27 cellular contexts compared by ENCODE assay signal in the genomic region with DNA sequence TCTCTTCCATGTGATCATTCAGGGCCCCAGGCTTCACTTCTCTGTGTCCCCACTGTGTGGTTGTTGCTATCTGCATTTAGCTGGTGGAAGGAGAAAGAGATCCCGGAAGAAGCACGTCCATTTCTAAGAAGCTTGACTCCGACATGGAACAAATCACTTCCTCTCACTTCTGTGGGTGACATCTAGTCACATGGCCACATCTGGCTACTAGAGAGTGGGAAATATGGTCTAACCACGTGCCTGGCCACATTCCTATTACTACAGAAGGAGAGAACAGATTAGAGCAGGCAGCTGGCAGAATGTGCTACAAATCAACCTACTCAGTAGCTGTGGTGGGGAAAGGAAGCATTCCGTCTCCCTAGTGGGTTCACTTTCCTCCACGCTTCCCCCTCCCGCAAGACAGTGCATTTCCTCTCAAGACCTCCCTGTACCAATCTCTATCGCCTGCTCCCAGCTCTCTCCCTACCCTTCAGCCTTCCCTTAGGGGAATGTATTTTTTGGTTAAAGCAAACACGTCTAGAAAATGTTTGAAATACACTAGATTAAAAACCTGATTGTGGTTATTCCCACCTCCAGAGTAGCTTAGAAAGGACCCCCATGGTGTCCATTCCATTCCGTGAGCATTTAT. TPM values are rescaled to one million over a fixed set of nuclear protein-coding genes. Genes with fewer than 3 reads are reported as not detected.
DNase-seq lines count a peak whose midpoint lies in the region; ATAC-seq, FAIRE-seq and TF ChIP-seq lines count a peak whose summit lies in the region.
"Had no signal": no experiment of that assay in that cellular context is flagged by ENCODE, and none has a peak within 500 bp of the region (broad histone marks: within the 10 kb centered on the region; RNA-seq: fewer than 3 reads in every experiment).

No MANE protein-coding gene starts in this region.

- no peaks in the 10 kb centered on the region for H3K27me3 ChIP-seq in A673 (replicated peaks; ENCODE audit: insufficient read depth, low read depth, low read length, poor library complexity)
- H3K27me3 ChIP-seq: body of pancreas, vagina had no signal

- no peak overlapping the region for H3K4me3 Mint-ChIP-seq in T-cell
- H3K4me3 Mint-ChIP-seq in activated CD4-positive, alpha-beta T cell treated with anti-CD3 and anti-CD28 coated beads for 36 hours = no peak overlapping the region
- H3K4me3 Mint-ChIP-seq: activated CD4-positive, alpha-beta T cell treated with anti-CD3 and anti-CD28 coated beads, Interleukin-2, amount 10 ng/mL, durations not matched to agents 24 days and 14 days; activated naive CD8-positive, alpha-beta T cell treated with anti-CD3 and anti-CD28 coated beads, Interleukin-2, amount 10 ng/mL, durations not matched to agents 7 days and 5 days had no signal

- peak overlapping the region; percentile 72 for H3K27ac ChIP-seq in A673 (ENCODE audit: low read depth, low read length, poor library complexity, severe bottlenecking)
- H3K27ac ChIP-seq: A549, body of pancreas, neutrophil, PC-9, vagina had no signal

- no peak overlapping the region for H3K4me3 ChIP-seq in A673 (ENCODE audit: low read depth, low read length, poor library complexity, severe bottlenecking)
- H3K4me3 ChIP-seq: A549, body of pancreas, mucosa of descending colon, PC-9, vagina had no signal

- peaks cover 41 to 60% of the 10 kb centered on the region in 2 donors for H3K27me3 Mint-ChIP-seq in T-cell
- peaks cover 37% of the 10 kb centered on the region for H3K27me3 Mint-ChIP-seq in activated CD4-positive, alpha-beta T cell treated with anti-CD3 and anti-CD28 coated beads for 36 hours

- FAIRE-seq in GM19239 (lab: Jason Lieb, UNC) = peak; percentile 66
- FAIRE-seq: A549, colon had no signal

- peaks cover 4% of the 10 kb centered on the region for H3K9me3 ChIP-seq in A673 (ENCODE audit: low read depth, low read length, poor library complexity, severe bottlenecking)
- H3K9me3 ChIP-seq: body of pancreas, mucosa of descending colon, neutrophil, vagina had no signal

- no peak for ATAC-seq in T-cell (replicated peaks in 1 of 4)
- ATAC-seq in activated CD4-positive, alpha-beta T cell treated with anti-CD3 and anti-CD28 coated beads for 36 hours = no peak
- ATAC-seq: A549, body of pancreas, left ventricle myocardium superior, mucosa of descending colon had no signal

- DNase-seq in A673 (ENCODE audit: low spot score) = no peak
- DNase-seq in GM19239 (ENCODE audit: insufficient read length, low spot score) = no peak
- peak; percentile 28 for DNase-seq in astrocyte of the hippocampus (ENCODE audit: low read depth, low spot score)
- peak; percentile 21 for DNase-seq in midbrain (lab: John Stamatoyannopoulos, UW)
- no peak for DNase-seq in KBM-7
- DNase-seq in T-cell = no peak
- no peak for DNase-seq in NCI-H1930 (lab: John Stamatoyannopoulos, UW)
- no peak for DNase-seq in activated CD4-positive, alpha-beta T cell treated with anti-CD3 and anti-CD28 coated beads for 36 hours
- DNase-seq: activated CD4-positive, alpha-beta T cell treated with anti-CD3 and anti-CD28 coated beads, Interleukin-2, amount 10 ng/mL, durations not matched to agents 24 days and 14 days; activated naive CD8-positive, alpha-beta T cell treated with anti-CD3 and anti-CD28 coated beads, Interleukin-2, amount 10 ng/mL, durations not matched to agents 7 days and 5 days; body of pancreas; DMS79; HCEC 1CT; left ventricle myocardium superior; mucosa of descending colon; NCI-H1417 treated with DMSO at 0.1 percent for 48 hours; NCI-H526 treated with DMSO at 0.1 percent for 48 hours; PC-9; SHP77 treated with DMSO at 0.1 percent for 48 hours; stimulated activated CD4-positive, alpha-beta T cell treated with anti-CD3 and anti-CD28 coated beads, Interleukin-4, amount 100 ng/mL, for 24 hours had no signal

- intact Hi-C loops in A673 (cut with micrococcal nuclease; ENCODE audit: unreplicated experiment) = no loop called here
- intact Hi-C loops in activated CD4-positive, alpha-beta T cell treated with anti-CD3 and anti-CD28 coated beads for 36 hours (cut with DNase I, micrococcal nuclease) = no loop called here

- H3K4me1 ChIP-seq in A673 (ENCODE audit: insufficient read depth, low read length, poor library complexity, severe bottlenecking) = peaks cover 44% of the 10 kb centered on the region
- H3K4me1 ChIP-seq: A549, body of pancreas, vagina had no signal

- H3K4me1 Mint-ChIP-seq in T-cell = peaks cover 0 to 2% (median 0%) of the 10 kb centered on the region in 3 donors
- H3K4me1 Mint-ChIP-seq in activated CD4-positive, alpha-beta T cell treated with anti-CD3 and anti-CD28 coated beads for 36 hours = no peaks in the 10 kb centered on the region
- H3K4me1 Mint-ChIP-seq: activated CD4-positive, alpha-beta T cell treated with anti-CD3 and anti-CD28 coated beads, Interleukin-2, amount 10 ng/mL, durations not matched to agents 24 days and 14 days had no signal

- POLR2A ChIA-PET in A673 (lab: Charles Lee; ENCODE audit: low non-redundant PET) = interaction anchor here (0.5 to 0.9 kb wide), 2 partner anchors 131 to 144 kb away, joined by 5 to 9 read pairs; no protein-coding TSS in a partner anchor
- POLR2A ChIA-PET in T-cell (lab: Charles Lee) = no interaction called here
- POLR2A ChIA-PET in activated CD4-positive, alpha-beta T cell treated with anti-CD3 and anti-CD28 coated beads for 36 hours (lab: Charles Lee) = no interaction called here

- BruUV-seq in A673 (replicated peaks; lab: Mats Ljungman, UMichigan) = no TSS peak

- no peak overlapping the region for H3K27ac Mint-ChIP-seq in T-cell
- no peak overlapping the region for H3K27ac Mint-ChIP-seq in activated CD4-positive, alpha-beta T cell treated with anti-CD3 and anti-CD28 coated beads for 36 hours
- H3K27ac Mint-ChIP-seq: activated CD4-positive, alpha-beta T cell treated with anti-CD3 and anti-CD28 coated beads, Interleukin-2, amount 10 ng/mL, durations not matched to agents 24 days and 14 days; activated naive CD8-positive, alpha-beta T cell treated with anti-CD3 and anti-CD28 coated beads, Interleukin-2, amount 10 ng/mL, durations not matched to agents 7 days and 5 days; activated T-helper 2 cell treated with anti-CD3 and anti-CD28 coated beads, Interferon-gamma antibody, Interleukin-2, Interleukin-4, amounts not matched to agents 10 μg/mL and 5 μg/mL and 100 μg/mL, durations not matched to agents 14 hours and 24 hours and 36 hours had no signal

- TF ChIP-seq CTCF in A673 (conservative IDR thresholded peaks at IDR 0.05; ENCODE audit: low read depth, low read length) = no peak

- H3K36me3 ChIP-seq in A673 (ENCODE audit: insufficient read depth, low read length, poor library complexity, severe bottlenecking) = no peaks in the 10 kb centered on the region
- H3K36me3 ChIP-seq: neutrophil, vagina had no signal

- CTCF ChIA-PET in A673 (lab: Charles Lee) (interaction anchor here (0.5 to 0.6 kb wide), 2 partner anchors 66 to 195 kb away, joined by 3 to 7 read pairs; no protein-coding TSS in a partner anchor), T-cell (lab: Charles Lee) (interaction anchor here in 1 of 2 donors (0.6 kb wide), 1 partner anchor 22 kb away, joined by 8 read pairs; no protein-coding TSS in a partner anchor)
- CTCF ChIA-PET in activated CD4-positive, alpha-beta T cell treated with anti-CD3 and anti-CD28 coated beads for 36 hours (lab: Charles Lee) = interaction anchor here (0.7 kb wide), 1 partner anchor 108 kb away, joined by 3 read pairs; no protein-coding TSS in a partner anchor

- no peaks in the 10 kb centered on the region for H3K9me3 Mint-ChIP-seq in T-cell
- H3K9me3 Mint-ChIP-seq in activated CD4-positive, alpha-beta T cell treated with anti-CD3 and anti-CD28 coated beads for 36 hours (ENCODE audit: low read depth) = no peaks in the 10 kb centered on the region
- H3K9me3 Mint-ChIP-seq: activated CD4-positive, alpha-beta T cell treated with anti-CD3 and anti-CD28 coated beads, Interleukin-2, amount 10 ng/mL, durations not matched to agents 24 days and 14 days; activated T-helper 2 cell treated with anti-CD3 and anti-CD28 coated beads, Interferon-gamma antibody, Interleukin-2, Interleukin-4, amounts not matched to agents 10 μg/mL and 5 μg/mL and 100 μg/mL, durations not matched to agents 14 hours and 24 hours and 36 hours had no signal

- in situ Hi-C loops in KBM-7 (cut with MboI; ENCODE audit: low pct_unique_long_range_greater_than_20kb, low sequenced_read_pairs) = no loop called here

- H3K36me3 Mint-ChIP-seq in T-cell = no peaks in the 10 kb centered on the region
- H3K36me3 Mint-ChIP-seq in activated CD4-positive, alpha-beta T cell treated with anti-CD3 and anti-CD28 coated beads for 36 hours (ENCODE audit: low read depth) = no peaks in the 10 kb centered on the region
- H3K36me3 Mint-ChIP-seq: activated naive CD8-positive, alpha-beta T cell treated with anti-CD3 and anti-CD28 coated beads, Interleukin-2, amount 10 ng/mL, durations not matched to agents 7 days and 5 days had no signal

RNA-seq across cellular contexts. Expression of gene AMER2, which starts 7.8 kb away (rescaled TPM):
- total RNA-seq in A673 (2021) (49.7 and 70.6 TPM in 2 replicates), T-cell (under 1 TPM in 1 of 5 donors, not detected in 4; 0.03 TPM)
- not detected for total RNA-seq in activated CD4-positive, alpha-beta T cell treated with anti-CD3 and anti-CD28 coated beads for 36 hours
- total RNA-seq: activated CD4-positive, alpha-beta T cell treated with anti-CD3 and anti-CD28 coated beads, Interleukin-2, amount 10 ng/mL, durations not matched to agents 24 days and 14 days; activated naive CD8-positive, alpha-beta T cell treated with anti-CD3 and anti-CD28 coated beads, Interleukin-2, amount 10 ng/mL, durations not matched to agents 7 days and 5 days; activated T-helper 2 cell treated with anti-CD3 and anti-CD28 coated beads, Interferon-gamma antibody, Interleukin-2, Interleukin-4, amounts not matched to agents 10 μg/mL and 5 μg/mL and 100 μg/mL, durations not matched to agents 14 hours and 24 hours and 36 hours; body of pancreas; left ventricle myocardium superior; PC-9; renal cortical epithelial cell; T-helper 1 cell treated with Interleukin-12 subunit alpha and Interleukin-12 subunit beta and Interleukin-4 antibody, amounts not matched to agents 30 ng/mL and 1 ng/mL, for 36 hours; vagina had no signal

Comparison
In these comparisons a context has a peak if more than half of its experiments do, and no peak if none do; other contexts are left out.
1. DNase-seq: peak in astrocyte of the hippocampus (single experiment) and midbrain (single experiment); none in A673 (single experiment), GM19239 (single experiment), KBM-7 (single experiment), T-cell (0 of 34), NCI-H1930 (0 of 2) and activated CD4-positive, alpha-beta T cell treated with anti-CD3 and anti-CD28 coated beads for 36 hours (single experiment).
2. RNA of gene AMER2, which starts 7.8 kb away (total RNA-seq): 49.7 to 70.6 TPM in A673; 0.03 TPM in T-cell and not detected in activated CD4-positive, alpha-beta T cell treated with anti-CD3 and anti-CD28 coated beads for 36 hours; every median in the first group is over 10 times any median in the second.